Comparison of ENCODE assay signal across 8 cellular contexts in the genomic region with DNA sequence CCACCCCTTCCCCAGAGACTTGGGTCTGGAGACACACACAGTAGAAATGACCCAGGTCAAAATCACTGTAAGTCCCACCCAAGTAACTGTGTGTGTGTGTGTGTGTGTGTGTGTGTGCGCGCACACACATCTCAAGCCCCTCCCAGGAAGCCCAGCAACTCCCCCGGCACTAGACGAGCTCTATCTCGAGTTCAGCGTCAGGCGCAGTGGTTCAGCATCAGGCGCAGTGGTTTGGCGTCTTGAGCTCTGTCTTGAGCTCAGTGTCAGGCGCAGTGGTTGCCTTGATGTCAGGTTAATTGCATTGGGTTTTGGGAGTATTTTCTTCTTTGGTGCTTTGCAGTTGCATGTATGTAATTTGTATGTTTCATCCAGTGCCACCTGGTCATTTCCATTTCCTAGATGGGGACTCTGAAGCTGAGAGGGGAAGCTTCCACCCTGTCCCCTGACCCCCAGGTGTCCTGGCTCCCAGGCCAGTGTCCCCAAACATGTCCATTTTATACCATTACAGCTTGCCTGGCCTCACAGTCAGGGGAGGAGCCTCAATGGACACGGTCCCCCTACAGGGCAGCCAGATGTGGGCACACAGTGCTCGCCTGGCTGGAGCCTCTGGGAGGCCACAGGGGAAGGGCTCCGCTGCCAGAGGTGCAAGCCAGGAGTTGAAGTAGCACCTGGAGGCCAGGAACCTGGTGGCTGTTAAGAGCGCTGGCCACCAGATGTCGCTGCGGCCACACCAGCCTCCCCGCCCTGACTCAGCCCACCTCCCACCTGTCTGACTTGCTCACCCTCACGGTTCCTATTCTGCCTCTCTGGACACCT.
DNase-seq lines count a peak whose midpoint lies in the region; ATAC-seq lines count a peak whose summit lies in the region.

No MANE protein-coding gene starts in this region.

- H3K9me3 Mint-ChIP-seq in central memory CD8-positive, alpha-beta T cell: no peaks in the 10 kb centered on the region

- H3K27ac Mint-ChIP-seq in central memory CD8-positive, alpha-beta T cell (ENCODE audit: low read depth): no peak overlapping the region

- peaks cover 10% of the 10 kb centered on the region for H3K27me3 Mint-ChIP-seq in central memory CD8-positive, alpha-beta T cell

- ATAC-seq in activated CD4-positive, CD25-positive, alpha-beta regulatory T cell treated with anti-CD3 and anti-CD28 coated beads, Interleukin-2, amount 50 U/mL, for 24 hours: peak; percentile 63
- ATAC-seq in central memory CD8-positive, alpha-beta T cell (replicated peaks; ENCODE audit: extremely low read depth, poor library complexity, severe bottlenecking): peak; percentile 43
- ATAC-seq in GM19397 (IDR thresholded peaks at IDR 0.05; ENCODE audit: unreplicated experiment): no peak

- no peak overlapping the region for H3K4me3 Mint-ChIP-seq in central memory CD8-positive, alpha-beta T cell

- H3K36me3 Mint-ChIP-seq in central memory CD8-positive, alpha-beta T cell (ENCODE audit: insufficient read depth): peaks cover 2% of the 10 kb centered on the region

- peaks cover 8% of the 10 kb centered on the region for H3K4me1 Mint-ChIP-seq in central memory CD8-positive, alpha-beta T cell

- DNase-seq in SIG-M5 treated with dmso at 0.1 percent for 504 hours (lab: John Stamatoyannopoulos, UW; ENCODE audit: unreplicated experiment): peak; percentile 97
- DNase-seq in SIG-M5 (lab: John Stamatoyannopoulos, UW): no peak
- peak; percentile 36 for DNase-seq in NCI-H2107 treated with DMSO at 0.1 percent for 48 hours (lab: John Stamatoyannopoulos, UW; ENCODE audit: unreplicated experiment)
- peak; percentile 18 to 29 for DNase-seq in central memory CD8-positive, alpha-beta T cell (ENCODE audit: low spot score in 2 of 2)
- peak; percentile 23 for DNase-seq in mucosa of gallbladder (ENCODE audit: low spot score)
- DNase-seq in stimulated activated naive CD4-positive, alpha-beta T cell (lab: John Stamatoyannopoulos, UW): peak in 5 of 6 experiments; percentile 9 to 50 (median 45)
